In the genomic region with DNA sequence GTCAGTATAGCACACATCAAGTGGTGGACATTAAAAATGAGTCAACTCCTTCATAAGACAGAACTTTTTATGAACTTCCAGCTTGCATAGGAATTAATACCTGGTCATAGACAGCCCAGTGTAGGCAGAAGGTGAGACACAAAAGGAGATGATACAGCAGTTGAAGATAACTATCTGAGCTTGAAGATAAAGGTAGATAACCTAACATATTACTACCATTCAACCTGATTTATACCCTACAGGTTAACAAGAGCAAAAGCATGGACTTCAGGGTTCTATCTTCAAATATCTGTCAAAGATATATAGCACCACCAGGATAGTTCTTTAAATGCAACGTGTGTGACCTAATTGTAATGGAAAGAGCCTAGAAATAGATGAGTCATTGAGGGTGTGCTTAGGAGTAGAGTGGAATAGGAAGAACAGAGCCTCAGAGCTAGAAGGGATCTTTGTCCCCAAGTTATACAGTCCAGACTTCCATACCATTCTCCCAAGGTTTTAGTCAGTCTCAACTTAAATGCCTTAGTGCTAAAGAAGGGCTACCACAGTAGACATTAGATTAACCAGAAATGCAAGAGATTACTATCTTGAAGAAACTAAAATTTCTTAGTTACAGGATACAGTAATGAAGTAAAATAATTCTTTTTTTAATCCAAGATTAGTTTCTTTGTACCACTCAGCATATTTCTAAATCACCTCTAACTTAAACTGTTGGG, we compare ENCODE assay signal across 1 cellular context.
TF ChIP-seq lines count a peak whose summit lies in the region.

No MANE protein-coding gene starts in this region.

TF ChIP-seq in K562, 482 proteins besides CTCF, POLR2A, EP300 and RAD21 (continued from another document and continues in another):
- TF ChIP-seq, protein P1, sequence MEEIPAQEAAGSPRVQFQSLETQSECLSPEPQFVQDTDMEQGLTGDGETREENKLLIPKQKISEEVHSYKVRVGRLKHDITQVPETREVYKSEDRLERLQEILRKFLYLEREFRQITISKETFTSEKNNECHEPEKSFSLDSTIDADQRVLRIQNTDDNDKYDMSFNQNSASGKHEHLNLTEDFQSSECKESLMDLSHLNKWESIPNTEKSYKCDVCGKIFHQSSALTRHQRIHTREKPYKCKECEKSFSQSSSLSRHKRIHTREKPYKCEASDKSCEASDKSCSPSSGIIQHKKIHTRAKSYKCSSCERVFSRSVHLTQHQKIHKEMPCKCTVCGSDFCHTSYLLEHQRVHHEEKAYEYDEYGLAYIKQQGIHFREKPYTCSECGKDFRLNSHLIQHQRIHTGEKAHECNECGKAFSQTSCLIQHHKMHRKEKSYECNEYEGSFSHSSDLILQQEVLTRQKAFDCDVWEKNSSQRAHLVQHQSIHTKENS (CRISPR knock-in tag; IDR thresholded peaks at IDR 0.05): no peak
- TF ChIP-seq, protein P2, sequence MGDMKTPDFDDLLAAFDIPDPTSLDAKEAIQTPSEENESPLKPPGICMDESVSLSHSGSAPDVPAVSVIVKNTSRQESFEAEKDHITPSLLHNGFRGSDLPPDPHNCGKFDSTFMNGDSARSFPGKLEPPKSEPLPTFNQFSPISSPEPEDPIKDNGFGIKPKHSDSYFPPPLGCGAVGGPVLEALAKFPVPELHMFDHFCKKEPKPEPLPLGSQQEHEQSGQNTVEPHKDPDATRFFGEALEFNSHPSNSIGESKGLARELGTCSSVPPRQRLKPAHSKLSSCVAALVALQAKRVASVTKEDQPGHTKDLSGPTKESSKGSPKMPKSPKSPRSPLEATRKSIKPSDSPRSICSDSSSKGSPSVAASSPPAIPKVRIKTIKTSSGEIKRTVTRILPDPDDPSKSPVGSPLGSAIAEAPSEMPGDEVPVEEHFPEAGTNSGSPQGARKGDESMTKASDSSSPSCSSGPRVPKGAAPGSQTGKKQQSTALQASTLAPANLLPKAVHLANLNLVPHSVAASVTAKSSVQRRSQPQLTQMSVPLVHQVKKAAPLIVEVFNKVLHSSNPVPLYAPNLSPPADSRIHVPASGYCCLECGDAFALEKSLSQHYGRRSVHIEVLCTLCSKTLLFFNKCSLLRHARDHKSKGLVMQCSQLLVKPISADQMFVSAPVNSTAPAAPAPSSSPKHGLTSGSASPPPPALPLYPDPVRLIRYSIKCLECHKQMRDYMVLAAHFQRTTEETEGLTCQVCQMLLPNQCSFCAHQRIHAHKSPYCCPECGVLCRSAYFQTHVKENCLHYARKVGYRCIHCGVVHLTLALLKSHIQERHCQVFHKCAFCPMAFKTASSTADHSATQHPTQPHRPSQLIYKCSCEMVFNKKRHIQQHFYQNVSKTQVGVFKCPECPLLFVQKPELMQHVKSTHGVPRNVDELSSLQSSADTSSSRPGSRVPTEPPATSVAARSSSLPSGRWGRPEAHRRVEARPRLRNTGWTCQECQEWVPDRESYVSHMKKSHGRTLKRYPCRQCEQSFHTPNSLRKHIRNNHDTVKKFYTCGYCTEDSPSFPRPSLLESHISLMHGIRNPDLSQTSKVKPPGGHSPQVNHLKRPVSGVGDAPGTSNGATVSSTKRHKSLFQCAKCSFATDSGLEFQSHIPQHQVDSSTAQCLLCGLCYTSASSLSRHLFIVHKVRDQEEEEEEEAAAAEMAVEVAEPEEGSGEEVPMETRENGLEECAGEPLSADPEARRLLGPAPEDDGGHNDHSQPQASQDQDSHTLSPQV (IDR thresholded peaks at IDR 0.05): peak; percentile 95
- TF ChIP-seq MTF1 (CRISPR knock-in tag; IDR thresholded peaks at IDR 0.05; ENCODE audit: borderline replicate concordance) (no peak), CEBPB (tag; IDR thresholded peaks at IDR 0.05) (no peak), MBD2 (IDR thresholded peaks at IDR 0.05; ENCODE audit: borderline replicate concordance, low read depth) (no peak), HCFC1 (IDR thresholded peaks at IDR 0.05; ENCODE audit: low read depth, low read length) (no peak), RNF2 (IDR thresholded peaks at IDR 0.05) (no peak), FOXJ3 (CRISPR knock-in tag; IDR thresholded peaks at IDR 0.05) (no peak), ZC3H8 (IDR thresholded peaks at IDR 0.05) (0 out of 2 replicates have a peak, but pooled peaks have one; percentile 21), MYBL2 (IDR thresholded peaks at IDR 0.05; ENCODE audit: low read depth) (0 out of 2 replicates have a peak, but pooled peaks have one; percentile 11), MYBL2 (CRISPR knock-in tag; IDR thresholded peaks at IDR 0.05; ENCODE audit: borderline replicate concordance) (no peak), ZNF408 (CRISPR knock-in tag; IDR thresholded peaks at IDR 0.05; ENCODE audit: low read depth) (no peak), SRSF9 (IDR thresholded peaks at IDR 0.05; ENCODE audit: borderline replicate concordance, low read depth, low read length) (no peak), CBX5 (IDR thresholded peaks at IDR 0.05; ENCODE audit: borderline replicate concordance, low read depth) (no peak), CBX1 (IDR thresholded peaks at IDR 0.05; ENCODE audit: low read depth) (no peak), ZNF586 (CRISPR knock-in tag; conservative IDR thresholded peaks at IDR 0.05) (no peak), HMG20A (CRISPR knock-in tag; conservative IDR thresholded peaks at IDR 0.05) (no peak), U2AF1 (optimal IDR thresholded peaks at IDR 0.05; ENCODE audit: low read depth, low read length) (no peak), CCNT2 (IDR thresholded peaks at IDR 0.05; ENCODE audit: borderline replicate concordance, extremely low read depth, insufficient read length, low read depth, low read length) (no peak), DPF2 (IDR thresholded peaks at IDR 0.05) (peak; percentile 93; the same call in 1 of the 2 replicates), SIX5 (IDR thresholded peaks at IDR 0.05; ENCODE audit: borderline replicate concordance in 1 of 2, insufficient read depth in 1 of 2, low read depth in 1 of 2, low read length in 2 of 2) (no peak), ZNF785 (CRISPR knock-in tag; IDR thresholded peaks at IDR 0.05) (no peak), KLF10 (CRISPR knock-in tag; IDR thresholded peaks at IDR 0.05) (no peak)
- TF ChIP-seq, protein P3, sequence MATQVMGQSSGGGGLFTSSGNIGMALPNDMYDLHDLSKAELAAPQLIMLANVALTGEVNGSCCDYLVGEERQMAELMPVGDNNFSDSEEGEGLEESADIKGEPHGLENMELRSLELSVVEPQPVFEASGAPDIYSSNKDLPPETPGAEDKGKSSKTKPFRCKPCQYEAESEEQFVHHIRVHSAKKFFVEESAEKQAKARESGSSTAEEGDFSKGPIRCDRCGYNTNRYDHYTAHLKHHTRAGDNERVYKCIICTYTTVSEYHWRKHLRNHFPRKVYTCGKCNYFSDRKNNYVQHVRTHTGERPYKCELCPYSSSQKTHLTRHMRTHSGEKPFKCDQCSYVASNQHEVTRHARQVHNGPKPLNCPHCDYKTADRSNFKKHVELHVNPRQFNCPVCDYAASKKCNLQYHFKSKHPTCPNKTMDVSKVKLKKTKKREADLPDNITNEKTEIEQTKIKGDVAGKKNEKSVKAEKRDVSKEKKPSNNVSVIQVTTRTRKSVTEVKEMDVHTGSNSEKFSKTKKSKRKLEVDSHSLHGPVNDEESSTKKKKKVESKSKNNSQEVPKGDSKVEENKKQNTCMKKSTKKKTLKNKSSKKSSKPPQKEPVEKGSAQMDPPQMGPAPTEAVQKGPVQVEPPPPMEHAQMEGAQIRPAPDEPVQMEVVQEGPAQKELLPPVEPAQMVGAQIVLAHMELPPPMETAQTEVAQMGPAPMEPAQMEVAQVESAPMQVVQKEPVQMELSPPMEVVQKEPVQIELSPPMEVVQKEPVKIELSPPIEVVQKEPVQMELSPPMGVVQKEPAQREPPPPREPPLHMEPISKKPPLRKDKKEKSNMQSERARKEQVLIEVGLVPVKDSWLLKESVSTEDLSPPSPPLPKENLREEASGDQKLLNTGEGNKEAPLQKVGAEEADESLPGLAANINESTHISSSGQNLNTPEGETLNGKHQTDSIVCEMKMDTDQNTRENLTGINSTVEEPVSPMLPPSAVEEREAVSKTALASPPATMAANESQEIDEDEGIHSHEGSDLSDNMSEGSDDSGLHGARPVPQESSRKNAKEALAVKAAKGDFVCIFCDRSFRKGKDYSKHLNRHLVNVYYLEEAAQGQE (CRISPR knock-in tag; IDR thresholded peaks at IDR 0.05; ENCODE audit: low read depth): no peak
- TF ChIP-seq, protein P4, sequence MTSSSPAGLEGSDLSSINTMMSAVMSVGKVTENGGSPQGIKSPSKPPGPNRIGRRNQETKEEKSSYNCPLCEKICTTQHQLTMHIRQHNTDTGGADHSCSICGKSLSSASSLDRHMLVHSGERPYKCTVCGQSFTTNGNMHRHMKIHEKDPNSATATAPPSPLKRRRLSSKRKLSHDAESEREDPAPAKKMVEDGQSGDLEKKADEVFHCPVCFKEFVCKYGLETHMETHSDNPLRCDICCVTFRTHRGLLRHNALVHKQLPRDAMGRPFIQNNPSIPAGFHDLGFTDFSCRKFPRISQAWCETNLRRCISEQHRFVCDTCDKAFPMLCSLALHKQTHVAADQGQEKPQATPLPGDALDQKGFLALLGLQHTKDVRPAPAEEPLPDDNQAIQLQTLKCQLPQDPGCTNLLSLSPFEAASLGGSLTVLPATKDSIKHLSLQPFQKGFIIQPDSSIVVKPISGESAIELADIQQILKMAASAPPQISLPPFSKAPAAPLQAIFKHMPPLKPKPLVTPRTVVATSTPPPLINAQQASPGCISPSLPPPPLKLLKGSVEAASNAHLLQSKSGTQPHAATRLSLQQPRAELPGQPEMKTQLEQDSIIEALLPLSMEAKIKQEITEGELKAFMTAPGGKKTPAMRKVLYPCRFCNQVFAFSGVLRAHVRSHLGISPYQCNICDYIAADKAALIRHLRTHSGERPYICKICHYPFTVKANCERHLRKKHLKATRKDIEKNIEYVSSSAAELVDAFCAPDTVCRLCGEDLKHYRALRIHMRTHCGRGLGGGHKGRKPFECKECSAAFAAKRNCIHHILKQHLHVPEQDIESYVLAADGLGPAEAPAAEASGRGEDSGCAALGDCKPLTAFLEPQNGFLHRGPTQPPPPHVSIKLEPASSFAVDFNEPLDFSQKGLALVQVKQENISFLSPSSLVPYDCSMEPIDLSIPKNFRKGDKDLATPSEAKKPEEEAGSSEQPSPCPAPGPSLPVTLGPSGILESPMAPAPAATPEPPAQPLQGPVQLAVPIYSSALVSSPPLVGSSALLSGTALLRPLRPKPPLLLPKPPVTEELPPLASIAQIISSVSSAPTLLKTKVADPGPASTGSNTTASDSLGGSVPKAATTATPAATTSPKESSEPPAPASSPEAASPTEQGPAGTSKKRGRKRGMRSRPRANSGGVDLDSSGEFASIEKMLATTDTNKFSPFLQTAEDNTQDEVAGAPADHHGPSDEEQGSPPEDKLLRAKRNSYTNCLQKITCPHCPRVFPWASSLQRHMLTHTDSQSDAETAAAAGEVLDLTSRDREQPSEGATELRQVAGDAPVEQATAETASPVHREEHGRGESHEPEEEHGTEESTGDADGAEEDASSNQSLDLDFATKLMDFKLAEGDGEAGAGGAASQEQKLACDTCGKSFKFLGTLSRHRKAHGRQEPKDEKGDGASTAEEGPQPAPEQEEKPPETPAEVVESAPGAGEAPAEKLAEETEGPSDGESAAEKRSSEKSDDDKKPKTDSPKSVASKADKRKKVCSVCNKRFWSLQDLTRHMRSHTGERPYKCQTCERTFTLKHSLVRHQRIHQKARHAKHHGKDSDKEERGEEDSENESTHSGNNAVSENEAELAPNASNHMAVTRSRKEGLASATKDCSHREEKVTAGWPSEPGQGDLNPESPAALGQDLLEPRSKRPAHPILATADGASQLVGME (CRISPR knock-in tag; IDR thresholded peaks at IDR 0.05): no peak
